8 cellular contexts compared by ENCODE assay signal in the genomic region with DNA sequence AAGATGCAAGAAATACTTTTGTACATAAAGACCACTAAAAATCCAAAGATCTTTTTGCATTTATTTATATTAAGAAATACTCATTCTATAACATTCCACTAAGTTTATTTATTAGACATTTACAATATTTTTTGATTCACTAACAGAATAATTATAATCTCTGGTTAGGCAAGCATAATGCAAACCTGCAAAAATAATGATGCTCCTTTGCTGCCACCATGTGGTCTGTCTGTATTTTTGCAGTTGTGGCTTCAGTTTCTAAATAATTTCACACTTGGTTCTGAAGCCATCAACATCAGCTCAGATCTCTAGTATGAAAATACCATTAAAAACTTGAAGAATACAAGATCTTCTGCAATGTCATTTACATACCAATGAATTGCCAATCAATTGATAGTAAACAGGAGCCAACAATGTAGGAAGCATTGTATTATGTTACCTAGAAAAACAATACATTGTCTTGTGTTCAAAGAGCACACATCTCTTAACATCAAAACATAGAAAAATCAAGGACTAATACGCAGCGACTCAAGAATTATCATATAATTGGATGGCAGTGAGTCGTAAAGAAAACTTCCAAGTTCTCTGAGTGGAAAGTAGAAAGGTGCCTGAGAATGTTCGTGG. TPM values are rescaled to one million over a fixed set of nuclear protein-coding genes. Genes with fewer than 3 reads are reported as not detected.
DNase-seq lines count a peak whose midpoint lies in the region; ATAC-seq and TF ChIP-seq lines count a peak whose summit lies in the region.

No MANE protein-coding gene starts in this region.

- H3K36me3 ChIP-seq in MM.1S (replicated peaks; ENCODE audit: insufficient read depth, low read length), result no peaks in the 10 kb centered on the region

- H3K4me1 Mint-ChIP-seq in T-helper 17 cell, result peaks cover 11% of the 10 kb centered on the region

- no peak overlapping the region for H3K9ac ChIP-seq in MM.1S (ENCODE audit: low read length)

- no peak overlapping the region for H3K4me3 ChIP-seq in MM.1S (ENCODE audit: low read length)

- TF ChIP-seq CTCF in MM.1S (IDR thresholded peaks at IDR 0.05; ENCODE audit: low read length), result peak; percentile 66

- peak in 3 of 4 experiments; percentile 1 to 15 (median 8) for DNase-seq in activated CD4-positive, CD25-positive, alpha-beta regulatory T cell (lab: John Stamatoyannopoulos, UW)
- DNase-seq in activated CD4-positive, CD25-positive, alpha-beta regulatory T cell treated with anti-CD3 and anti-CD28 coated beads, Interleukin-2, amount 50 U/mL, for 72 hours, result no peak
- DNase-seq in H4 (ENCODE audit: low spot score) (peak; percentile 44), MM.1S (peak; percentile 37), T-helper 17 cell (peak in 1 of 3 donors; percentile 19), dermis blood vessel endothelial cell (peak; percentile 77), midbrain (lab: John Stamatoyannopoulos, UW) (peak; percentile 38), superior temporal gyrus (ENCODE audit: extremely low spot score) (peak; percentile 87)

- no peak overlapping the region for H3K27ac ChIP-seq in MM.1S (ENCODE audit: low read length)

- no peaks in the 10 kb centered on the region for H3K9me2 ChIP-seq in MM.1S (replicated peaks; ENCODE audit: insufficient read depth, low read length)

- H3F3A ChIP-seq in MM.1S (ENCODE audit: insufficient read depth, low read length), result no peaks in the 10 kb centered on the region

- no peaks in the 10 kb centered on the region for H3K36me3 Mint-ChIP-seq in T-helper 17 cell (ENCODE audit: low read depth)

- no peaks in the 10 kb centered on the region for H3K79me2 ChIP-seq in MM.1S (ENCODE audit: low read length)

- H3K9me3 ChIP-seq in MM.1S (replicated peaks; ENCODE audit: insufficient read depth, low read length) (no peaks in the 10 kb centered on the region), T-helper 17 cell (ENCODE audit: control insufficient read depth, low read length, poor library complexity, severe bottlenecking) (no peaks in the 10 kb centered on the region)

- no peaks in the 10 kb centered on the region for H3K27me3 ChIP-seq in MM.1S (replicated peaks; ENCODE audit: insufficient read depth, low read length)

- ATAC-seq in T-helper 17 cell, result peak; percentile 49

- no peak overlapping the region for H2AFZ ChIP-seq in MM.1S (ENCODE audit: low read length)

- H3K27me3 Mint-ChIP-seq in T-helper 17 cell, result no peaks in the 10 kb centered on the region

- no peak overlapping the region for H3K4me3 Mint-ChIP-seq in T-helper 17 cell

- H3K4me2 ChIP-seq in MM.1S (ENCODE audit: low read depth, low read length), result no peak overlapping the region

- no peak overlapping the region for H3K27ac Mint-ChIP-seq in T-helper 17 cell

- no peaks in the 10 kb centered on the region for H3K4me1 ChIP-seq in MM.1S (ENCODE audit: low read length)

- H4K20me1 ChIP-seq in MM.1S (ENCODE audit: insufficient read depth, low read length), result no peaks in the 10 kb centered on the region

RNA-seq across cellular contexts. Expression of a gene that starts 28.8 kb away (rescaled TPM):
- 62.1 and 68.6 TPM in 2 replicates for total RNA-seq in H4 (2014; rRNA removed; shearing (Covaris generic))
- total RNA-seq in T-helper 17 cell, result 10 to 100 TPM; 50.0 to 56.6 TPM
- 45.6 and 49.9 TPM in 2 replicates for total RNA-seq in dermis blood vessel endothelial cell
